ENCODE assay signal across 8 cellular contexts in the genomic region with DNA sequence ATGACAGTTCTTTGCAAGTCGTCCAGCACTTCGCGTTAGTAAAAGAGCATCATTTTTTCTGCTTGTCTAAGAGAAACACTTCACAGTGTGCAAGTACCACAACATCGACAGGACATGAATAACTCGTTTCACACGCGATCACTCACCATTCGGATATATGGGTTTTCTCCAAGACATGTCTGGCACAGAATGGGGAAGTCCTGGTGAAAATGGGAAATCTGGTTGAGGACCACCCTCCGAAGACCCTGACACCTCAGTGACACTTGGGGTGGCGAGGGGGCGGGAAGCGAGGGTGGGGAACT. TPM values are rescaled to one million over a fixed set of nuclear protein-coding genes. Genes with fewer than 3 reads are reported as not detected.
DNase-seq lines count a peak whose midpoint lies in the region; ATAC-seq, FAIRE-seq and TF ChIP-seq lines count a peak whose summit lies in the region.

No MANE protein-coding gene starts in this region.

- H3K23me2 ChIP-seq in H1 (ENCODE audit: low read depth, low read length), result peaks cover 8% of the 10 kb centered on the region

- intact Hi-C loops in psoas muscle (cut with DNase I), result no loop called here
- intact Hi-C loops in Calu3 (cut with micrococcal nuclease; ENCODE audit: unreplicated experiment), result no loop called here

- H3K9me3 ChIP-seq in H1 (ENCODE audit: insufficient read depth in 2 of 2, low read depth in 1 of 2, low read length in 1 of 2) (no peaks in the 10 kb centered on the region), psoas muscle (no peaks in the 10 kb centered on the region)

- H3K27ac ChIP-seq in H1 (ENCODE audit: low read depth, low read length), result peak overlapping the region; percentile 99; the same call in 1 of the 2 replicates
- peak overlapping the region; percentile 97 for H3K27ac ChIP-seq in psoas muscle

- CTCF ChIA-PET in H1 (lab: Charles Lee; ENCODE audit: partially characterized antibody), result interaction anchor here (0.6 to 5.0 kb wide), 29 partner anchors 10 to 262 kb away, joined by 3 to 43 read pairs (median 4); partner anchors contain the start of genes DCTN4, IRGM and SMIM3
- CTCF ChIA-PET in Calu3 (lab: Charles Lee), result interaction anchor here (0.6 to 2.0 kb wide), 13 partner anchors 9 to 616 kb away, joined by 3 to 12 read pairs (median 3); partner anchors contain the start of genes DCTN4 and SMIM3

- no peak overlapping the region for H2BK20ac ChIP-seq in H1 (ENCODE audit: low read length)

- no peak overlapping the region for H4K5ac ChIP-seq in H1 (ENCODE audit: insufficient read length, low read depth, low read length)

- H3K18ac ChIP-seq in H1 (ENCODE audit: extremely low read depth, low read length), result no peak overlapping the region

- no peak overlapping the region for H2AK5ac ChIP-seq in H1 (ENCODE audit: low read depth, low read length)

- no TSS peak for BruUV-seq in Calu3 (replicated peaks; lab: Mats Ljungman, UMichigan)

- peak; percentile 6 for ATAC-seq in GM18517 (IDR thresholded peaks at IDR 0.05; ENCODE audit: unreplicated experiment)
- peak in 3 of 4 donors; percentile 2 to 25 (median 3) for ATAC-seq in psoas muscle
- ATAC-seq in HG02798 (IDR thresholded peaks at IDR 0.05; ENCODE audit: poor library complexity, unreplicated experiment), result no peak

- no peak overlapping the region for H3K4ac ChIP-seq in H1 (replicated peaks; ENCODE audit: insufficient read length, low read depth, low read length)

- H3K36me3 Mint-ChIP-seq in Calu3 (ENCODE audit: insufficient read depth, unreplicated experiment), result peaks cover 11% of the 10 kb centered on the region

- no peak for TF ChIP-seq POLR2A in H1 (IDR thresholded peaks at IDR 0.05; ENCODE audit: control extremely low read depth in 1 of 2, low read depth in 2 of 2, low read length in 2 of 2)

- no peak for TF ChIP-seq RAD21 in H1 (IDR thresholded peaks at IDR 0.05 in 1 of 2, conservative IDR thresholded peaks at IDR 0.05 in 1 of 2; ENCODE audit: low read depth in 2 of 2, low read length in 2 of 2)

- no peak overlapping the region for H2AFZ ChIP-seq in H1 (ENCODE audit: low read length)

- H3K36me3 ChIP-seq in H1 (ENCODE audit: control insufficient read depth in 2 of 4, insufficient read depth in 4 of 4, low read length in 3 of 4) (peaks cover 18 to 39% (median 34%) of the 10 kb centered on the region in 4 experiments), psoas muscle (ENCODE audit: insufficient read depth in 1 of 2, low read depth in 1 of 2) (peaks cover 17 to 47% of the 10 kb centered on the region in 2 donors)

- H3K9me3 Mint-ChIP-seq in Calu3 (ENCODE audit: low read depth, unreplicated experiment), result no peaks in the 10 kb centered on the region

- no peak overlapping the region for H2BK120ac ChIP-seq in H1 (replicated peaks; ENCODE audit: low read depth, low read length)

- peaks cover 0 to 13% of the 10 kb centered on the region in 2 experiments; a peak in 2 of 4 replicates for H3K79me2 ChIP-seq in H1 (ENCODE audit: control insufficient read depth in 1 of 2, insufficient read depth in 2 of 2, low read length in 2 of 2)

- no peak overlapping the region for H4K91ac ChIP-seq in H1 (replicated peaks; ENCODE audit: insufficient read length, low read length)

- peak overlapping the region; percentile 98; the same call in 1 of the 2 replicates for H2BK5ac ChIP-seq in H1 (ENCODE audit: low read depth, low read length)

- H3K9ac ChIP-seq in H1 (replicated peaks in 1 of 4; ENCODE audit: extremely low read depth in 1 of 4, low read depth in 3 of 4, low read length in 3 of 4), result peak overlapping the region; percentile 98 to 99 (median 98)

- H4K20me1 ChIP-seq in H1 (replicated peaks in 1 of 2; ENCODE audit: control insufficient read depth in 1 of 2, insufficient read depth in 2 of 2, low read length in 2 of 2), result peaks cover 0 to 3% of the 10 kb centered on the region in 2 experiments

- H3K4me2 ChIP-seq in H1 (ENCODE audit: insufficient read depth in 1 of 2, low read depth in 2 of 2, low read length in 2 of 2), result peak overlapping the region; percentile 83 to 85

- WGBS in H1 (ENCODE audit: extremely low coverage in 1 of 2, insufficient coverage in 1 of 2, insufficient read length in 1 of 2, insufficient replicate concordance in 2 of 2, low coverage in 1 of 2, low lambda C conversion rate in 2 of 2, missing lambda C conversion rate in 1 of 2), 2 experiments, result 14% methylated on average over 12 of the region's 12 CpGs; no CpG with 5 or more reads in 1 of the 2 experiments
- 0% methylated on average over 12 of the region's 12 CpGs for WGBS in psoas muscle, 3 donors

- H3K4me1 ChIP-seq in H1 (replicated peaks in 1 of 4; ENCODE audit: control insufficient read depth in 3 of 4, insufficient read depth in 4 of 4, low read length in 3 of 4) (peaks cover 0 to 7% (median 2%) of the 10 kb centered on the region in 4 experiments; a peak in 4 of 7 replicates), psoas muscle (peaks cover 13% of the 10 kb centered on the region)

- H3K14ac ChIP-seq in H1 (ENCODE audit: insufficient read length), result no peak overlapping the region

- H3K27ac Mint-ChIP-seq in Calu3 (ENCODE audit: unreplicated experiment), result no peak overlapping the region

- H3K27me3 ChIP-seq in H1 (replicated peaks in 1 of 4; ENCODE audit: control insufficient read depth in 3 of 4, extremely low read depth in 1 of 4, insufficient read depth in 3 of 4, low read length in 3 of 4) (no peaks in the 10 kb centered on the region), psoas muscle (ENCODE audit: insufficient read depth in 3 of 3, low read length in 2 of 3) (no peaks in the 10 kb centered on the region)

- TF ChIP-seq CTCF in H1 (IDR thresholded peaks at IDR 0.05; ENCODE audit: control extremely low read depth in 1 of 3, insufficient read depth in 1 of 3, low read depth in 1 of 3, low read length in 3 of 3) (no peak), psoas muscle (IDR thresholded peaks at IDR 0.05) (no peak), Calu3 (IDR thresholded peaks at IDR 0.05; ENCODE audit: unreplicated experiment) (no peak)

- H3K79me1 ChIP-seq in H1 (ENCODE audit: low read depth, low read length), result peaks cover 5% of the 10 kb centered on the region; the same call in 1 of the 2 replicates

- FAIRE-seq in HTR-8/SVneo (lab: Jason Lieb, UNC) (peak; percentile 20), H1 (lab: Jason Lieb, UNC) (no peak)

- no peak overlapping the region for H3K23ac ChIP-seq in H1 (ENCODE audit: insufficient read length)

- peak overlapping the region; percentile 98; the same call in 1 of the 2 replicates for H4K8ac ChIP-seq in H1 (ENCODE audit: extremely low read depth, insufficient read depth, low read length)

- no peak overlapping the region for H2BK15ac ChIP-seq in H1 (ENCODE audit: low read length)

- H3K27me3 Mint-ChIP-seq in Calu3 (ENCODE audit: unreplicated experiment), result no peaks in the 10 kb centered on the region

- no peak for TF ChIP-seq EP300 in H1 (IDR thresholded peaks at IDR 0.05; ENCODE audit: borderline replicate concordance in 1 of 2, low read depth in 2 of 2, low read length in 2 of 2)

- DNase-seq in HTR-8/SVneo (ENCODE audit: insufficient read length, low spot score) (no peak), H1 (ENCODE audit: low read depth in 1 of 2, low spot score in 2 of 2) (no peak), psoas muscle (no peak), GDM1 (lab: John Stamatoyannopoulos, UW) (no peak), HCEC 1CT (no peak), Calu3 (no peak)

- H3K4me3 ChIP-seq in H1 (ENCODE audit: extremely low read depth in 1 of 4, insufficient read depth in 2 of 4, low read depth in 3 of 4, low read length in 4 of 4), result peak overlapping the region; percentile 85 to 96 (median 90)
- peak overlapping the region; percentile 90 for H3K4me3 ChIP-seq in psoas muscle

- no peak overlapping the region for H2BK12ac ChIP-seq in H1 (ENCODE audit: low read depth, low read length)

- no peaks in the 10 kb centered on the region for H3K4me1 Mint-ChIP-seq in Calu3 (ENCODE audit: low read depth, unreplicated experiment)

- POLR2A ChIA-PET in H1 (lab: Charles Lee; ENCODE audit: partially characterized antibody), result interaction anchor here (0.6 to 3.7 kb wide), 30 partner anchors 9 to 255 kb away, joined by 3 to 33 read pairs (median 6); partner anchors contain the start of genes DCTN4, IRGM, MYOZ3 and SMIM3

- H3K4me3 Mint-ChIP-seq in Calu3 (ENCODE audit: low read depth, unreplicated experiment), result no peak overlapping the region

- no peak overlapping the region for H3K56ac ChIP-seq in H1 (replicated peaks; ENCODE audit: insufficient read length, low read depth, low read length)

RNA-seq across cellular contexts. Expression of gene RBM22, which starts 0.6 kb away (rescaled TPM):
- 33.9 and 34.0 TPM in 2 replicates for total RNA-seq in H1 (2021; fragmentation: NEBNext Ultra II Directional; extraction: Animal tissue kit (Norgen Biotek cat#: 25700))
- 20.8 TPM in 2 replicates for polyA plus RNA-seq in H1 (2011; rRNA removed)
- polyA plus RNA-seq in H1 (2011; cell fraction: cytosol; rRNA removed), result 23.6 TPM
- polyA plus RNA-seq in H1 (2011; cell fraction: nucleus; rRNA removed), result 18.2 TPM
- polyA plus RNA-seq in H1 (2012, experiment 1 of 2), result 25.7 to 30.8 TPM (median 28.0 TPM) in 4 replicates
- polyA plus RNA-seq in H1 (2012, experiment 2 of 2), result 12.1 TPM
- 28.6 TPM for polyA plus RNA-seq in H1 (2013, experiment 1 of 2)
- polyA plus RNA-seq in H1 (2013, experiment 2 of 2), result 28.3 TPM
- polyA minus RNA-seq in H1 (2011; rRNA and poly(A)+ RNA removed), result 22.6 and 31.1 TPM in 2 replicates
- polyA minus RNA-seq in H1 (2011; cell fraction: cytosol; rRNA and poly(A)+ RNA removed), result 20.6 TPM
- polyA minus RNA-seq in H1 (2011; cell fraction: nucleus; rRNA and poly(A)+ RNA removed), result 33.2 TPM
- 10 to 100 TPM; 23.5 to 28.6 (median 27.3) TPM for total RNA-seq in psoas muscle
- 10 to 100 TPM; 17.2 to 29.9 (median 21.1) TPM for polyA plus RNA-seq in psoas muscle
- 53.4 and 60.8 TPM in 2 replicates for total RNA-seq in Calu3 (2022)

RNA-seq across cellular contexts. Expression of gene MYOZ3, which starts 39.2 kb away (rescaled TPM):
- 19.1 and 19.4 TPM in 2 replicates for total RNA-seq in H1 (2021; fragmentation: NEBNext Ultra II Directional; extraction: Animal tissue kit (Norgen Biotek cat#: 25700))
- polyA plus RNA-seq in H1 (2011; rRNA removed) (9.6 and 12.4 TPM in 2 replicates), psoas muscle (10 to 100 TPM in 2 of 3 donors, 1 to 10 TPM in 1; 3.0 to 14.5 (median 14.5) TPM)
- 10.0 TPM for polyA plus RNA-seq in H1 (2011; cell fraction: cytosol; rRNA removed)
- 15.5 TPM for polyA plus RNA-seq in H1 (2011; cell fraction: nucleus; rRNA removed)
- 26.8 to 40.0 TPM (median 29.3 TPM) in 4 replicates for polyA plus RNA-seq in H1 (2012, experiment 1 of 2)
- polyA plus RNA-seq in H1 (2012, experiment 2 of 2), result 13.4 TPM
- polyA plus RNA-seq in H1 (2013, experiment 1 of 2), result 17.4 TPM
- polyA plus RNA-seq in H1 (2013, experiment 2 of 2), result 12.8 TPM
- polyA minus RNA-seq in H1 (2011; rRNA and poly(A)+ RNA removed), result 7.4 and 9.0 TPM in 2 replicates
- polyA minus RNA-seq in H1 (2011; cell fraction: cytosol; rRNA and poly(A)+ RNA removed), result 21.7 TPM
- polyA minus RNA-seq in H1 (2011; cell fraction: nucleus; rRNA and poly(A)+ RNA removed), result 28.7 TPM
- total RNA-seq in psoas muscle (100 to 1,000 TPM in 1 of 4 donors, 10 to 100 TPM in 3; 29.7 to 110 (median 31.7) TPM), Calu3 (2022) (not detected in 2 replicates)

RNA-seq across cellular contexts. Expression of gene DCTN4, which starts 58.6 kb away (rescaled TPM):
- 42.5 and 42.7 TPM in 2 replicates for total RNA-seq in H1 (2021; fragmentation: NEBNext Ultra II Directional; extraction: Animal tissue kit (Norgen Biotek cat#: 25700))
- polyA plus RNA-seq in H1 (2011; rRNA removed), result 17.3 and 20.5 TPM in 2 replicates
- polyA plus RNA-seq in H1 (2011; cell fraction: cytosol; rRNA removed), result 23.6 TPM
- 29.6 TPM for polyA plus RNA-seq in H1 (2011; cell fraction: nucleus; rRNA removed)
- polyA plus RNA-seq in H1 (2012, experiment 1 of 2), result 21.9 to 28.9 TPM (median 24.5 TPM) in 4 replicates
- polyA plus RNA-seq in H1 (2012, experiment 2 of 2), result 3.3 TPM
- 20.1 TPM for polyA plus RNA-seq in H1 (2013, experiment 1 of 2)
- 18.7 TPM for polyA plus RNA-seq in H1 (2013, experiment 2 of 2)
- polyA minus RNA-seq in H1 (2011; rRNA and poly(A)+ RNA removed), result 40.6 and 56.0 TPM in 2 replicates
- 26.1 TPM for polyA minus RNA-seq in H1 (2011; cell fraction: cytosol; rRNA and poly(A)+ RNA removed)
- polyA minus RNA-seq in H1 (2011; cell fraction: nucleus; rRNA and poly(A)+ RNA removed), result 52.2 TPM
- 10 to 100 TPM; 50.9 to 81.5 (median 70.6) TPM for total RNA-seq in psoas muscle
- polyA plus RNA-seq in psoas muscle, result 10 to 100 TPM; 28.8 to 39.3 (median 31.5) TPM
- 51.9 and 54.1 TPM in 2 replicates for total RNA-seq in Calu3 (2022)

RNA-seq across cellular contexts. Expression of gene SYNPO, which starts 59.8 kb away (rescaled TPM):
- 1.9 and 2.3 TPM in 2 replicates for total RNA-seq in H1 (2021; fragmentation: NEBNext Ultra II Directional; extraction: Animal tissue kit (Norgen Biotek cat#: 25700))
- 2.2 and 2.3 TPM in 2 replicates for polyA plus RNA-seq in H1 (2011; rRNA removed)
- 1.7 TPM for polyA plus RNA-seq in H1 (2011; cell fraction: cytosol; rRNA removed)
- 3.0 TPM for polyA plus RNA-seq in H1 (2011; cell fraction: nucleus; rRNA removed)
- polyA plus RNA-seq in H1 (2012, experiment 1 of 2), result 0.95 to 1.6 TPM (median 1.3 TPM) in 4 replicates
- polyA plus RNA-seq in H1 (2012, experiment 2 of 2), result 1.3 TPM
- 1.9 TPM for polyA plus RNA-seq in H1 (2013, experiment 1 of 2)
- polyA plus RNA-seq in H1 (2013, experiment 2 of 2), result 1.7 TPM
- polyA minus RNA-seq in H1 (2011; rRNA and poly(A)+ RNA removed), result 1.8 and 5.5 TPM in 2 replicates
- polyA minus RNA-seq in H1 (2011; cell fraction: cytosol; rRNA and poly(A)+ RNA removed), result 1.2 TPM
- 3.1 TPM for polyA minus RNA-seq in H1 (2011; cell fraction: nucleus; rRNA and poly(A)+ RNA removed)
- 100 to 1,000 TPM; 447 to 745 (median 673) TPM for total RNA-seq in psoas muscle
- 100 to 1,000 TPM; 136 to 855 (median 503) TPM for polyA plus RNA-seq in psoas muscle
- total RNA-seq in Calu3 (2022), result 0.92 and 2.5 TPM in 2 replicates

Comparison
In these comparisons a context has a peak if more than half of its experiments do, and no peak if none do; other contexts are left out.
1. RNA of gene MYOZ3, which starts 39.2 kb away (total RNA-seq): 29.7 to 110 TPM in psoas muscle and 19.1 to 19.4 TPM in H1; not detected in Calu3; every median in the first group is over 10 times any median in the second.